In genomic region chr17:5283531-5284315, GRCh38 we compare ENCODE assay signal across 8 cellular contexts. TPM values are rescaled to one million over a fixed set of nuclear protein-coding genes. Genes with fewer than 3 reads are reported as not detected.
DNase-seq lines count a peak whose midpoint lies in the region; ATAC-seq and TF ChIP-seq lines count a peak whose summit lies in the region.

No MANE protein-coding gene starts in this region.

- BruUV-seq in mammary epithelial cell (replicated peaks; lab: Mats Ljungman, UMichigan): no TSS peak

- no peaks in the 10 kb centered on the region for H3K27me3 Mint-ChIP-seq in CD4-positive, alpha-beta memory T cell
- no peaks in the 10 kb centered on the region for H3K27me3 Mint-ChIP-seq in naive thymus-derived CD4-positive, alpha-beta T cell

- peak overlapping the region; percentile 28 to 54 for H3K4me3 ChIP-seq in CD4-positive, alpha-beta memory T cell (ENCODE audit: low read length in 2 of 2)
- H3K4me3 ChIP-seq in LNCaP clone FGC (ENCODE audit: low read depth, low read length) (peak overlapping the region; percentile 79), mammary epithelial cell (replicated peaks in 1 of 3; ENCODE audit: insufficient read depth in 1 of 3, low read depth in 2 of 3, low read length in 3 of 3) (peak overlapping the region in 2 of 3 experiments; percentile 79 to 88)
- H3K4me3 ChIP-seq in naive thymus-derived CD4-positive, alpha-beta T cell (ENCODE audit: low read length): peak overlapping the region; percentile 52

- WGBS in mammary epithelial cell (ENCODE audit: low coverage, missing lambda C conversion rate): 34% methylated on average over 6 of the region's 6 CpGs

- CTCF ChIA-PET in CD4-positive, alpha-beta memory T cell (lab: Charles Lee; ENCODE audit: partially characterized antibody): interaction anchor here (1.4 kb wide), 1 partner anchor 33 kb away, joined by 5 read pairs; no protein-coding TSS in a partner anchor
- CTCF ChIA-PET in mammary epithelial cell (lab: Charles Lee; ENCODE audit: low non-redundant PET): interaction anchor here (0.8 kb wide), 1 partner anchor 23 kb away, joined by 8 read pairs; no protein-coding TSS in a partner anchor
- CTCF ChIA-PET in naive thymus-derived CD4-positive, alpha-beta T cell (lab: Charles Lee): interaction anchor here (1.0 kb wide), 1 partner anchor 85 kb away, joined by 3 read pairs; no protein-coding TSS in a partner anchor

- no peak overlapping the region for H3K27ac ChIP-seq in CD4-positive, alpha-beta memory T cell (ENCODE audit: low read depth, low read length)
- peak overlapping the region; percentile 47 for H3K27ac ChIP-seq in mammary epithelial cell (ENCODE audit: insufficient read depth, low read depth, low read length)
- peak overlapping the region; percentile 70 for H3K27ac ChIP-seq in naive thymus-derived CD4-positive, alpha-beta T cell (ENCODE audit: low read depth, low read length)

- no peaks in the 10 kb centered on the region for H3K36me3 ChIP-seq in CD4-positive, alpha-beta memory T cell (ENCODE audit: insufficient read depth, low read length)
- H3K36me3 ChIP-seq in mammary epithelial cell (ENCODE audit: insufficient read depth, low read length): peaks cover 6% of the 10 kb centered on the region
- H3K36me3 ChIP-seq in naive thymus-derived CD4-positive, alpha-beta T cell (ENCODE audit: control insufficient read depth in 2 of 3, insufficient read depth in 3 of 3, low read length in 3 of 3): peaks cover 0 to 4% (median 0%) of the 10 kb centered on the region in 3 experiments

- DNase-seq in CD4-positive, alpha-beta memory T cell: no peak
- DNase-seq in LNCaP clone FGC (ENCODE audit: low read depth) (no peak), mammary epithelial cell (peak; percentile 24), germinal center (ENCODE audit: low spot score) (no peak), NCI-H2081 treated with DMSO at 0.1 percent for 48 hours (lab: John Stamatoyannopoulos, UW) (no peak)
- no peak for DNase-seq in naive thymus-derived CD4-positive, alpha-beta T cell

- in situ Hi-C loops in mammary epithelial cell (cut with MboI; ENCODE audit: low sequenced_read_pairs in 2 of 2): no loop called here

- dilution Hi-C loops in mammary epithelial cell (cut with HindIII; ENCODE audit: low sequenced_read_pairs): no loop called here

- H3K9me3 ChIP-seq in CD4-positive, alpha-beta memory T cell (ENCODE audit: control insufficient read depth in 1 of 2, low read length in 2 of 2): no peaks in the 10 kb centered on the region
- H3K9me3 ChIP-seq in mammary epithelial cell (replicated peaks; ENCODE audit: insufficient read depth, low read length): no peaks in the 10 kb centered on the region
- H3K9me3 ChIP-seq in naive thymus-derived CD4-positive, alpha-beta T cell (ENCODE audit: control insufficient read depth in 2 of 3, low read length in 3 of 3): no peaks in the 10 kb centered on the region

- peak overlapping the region; percentile 14 to 95 (median 30) for H3K27ac Mint-ChIP-seq in CD4-positive, alpha-beta memory T cell
- peak overlapping the region in 8 of 9 donors; percentile 26 to 90 (median 78) for H3K27ac Mint-ChIP-seq in naive thymus-derived CD4-positive, alpha-beta T cell

- H3K79me2 ChIP-seq in mammary epithelial cell (ENCODE audit: insufficient read depth, low read length): peaks cover 64% of the 10 kb centered on the region

- TF ChIP-seq CTCF in LNCaP clone FGC (IDR thresholded peaks at IDR 0.05; ENCODE audit: control insufficient read depth, extremely low read depth, insufficient read depth) (no peak), mammary epithelial cell (conservative IDR thresholded peaks at IDR 0.05 in 1 of 2, IDR thresholded peaks at IDR 0.05 in 1 of 2; ENCODE audit: extremely low read depth in 1 of 2, insufficient read depth in 1 of 2, low read depth in 1 of 2, low read length in 2 of 2) (no peak)

- peaks cover 27 to 59% (median 41%) of the 10 kb centered on the region in 4 donors for H3K4me1 Mint-ChIP-seq in CD4-positive, alpha-beta memory T cell
- peaks cover 33 to 61% (median 48%) of the 10 kb centered on the region in 7 donors for H3K4me1 Mint-ChIP-seq in naive thymus-derived CD4-positive, alpha-beta T cell

- peaks cover 55% of the 10 kb centered on the region for H3K4me1 ChIP-seq in CD4-positive, alpha-beta memory T cell (ENCODE audit: insufficient read depth, low read length)
- peaks cover 14% of the 10 kb centered on the region for H3K4me1 ChIP-seq in mammary epithelial cell (ENCODE audit: insufficient read depth, low read length)
- peaks cover 18 to 29% of the 10 kb centered on the region in 2 donors for H3K4me1 ChIP-seq in naive thymus-derived CD4-positive, alpha-beta T cell (ENCODE audit: control insufficient read depth in 2 of 2, insufficient read depth in 2 of 2, low read length in 2 of 2)

- POLR2A ChIA-PET in CD4-positive, alpha-beta memory T cell (lab: Charles Lee; ENCODE audit: partially characterized antibody): interaction anchor here (1.1 to 1.6 kb wide), 4 partner anchors 9 to 136 kb away, joined by 3 to 5 read pairs (median 4); partner anchors contain the start of genes NUP88 and RPAIN
- POLR2A ChIA-PET in naive thymus-derived CD4-positive, alpha-beta T cell (lab: Charles Lee): interaction anchor here (0.8 to 1.5 kb wide), 6 partner anchors 9 to 1647 kb away, joined by 3 to 5 read pairs (median 4); partner anchors contain the start of genes CTNS, INCA1, KIF1C and SHPK

- ATAC-seq in naive thymus-derived CD4-positive, alpha-beta T cell: no peak
- ATAC-seq in GM18867 (IDR thresholded peaks at IDR 0.05; ENCODE audit: unreplicated experiment) (no peak), HG03135 (IDR thresholded peaks at IDR 0.05; ENCODE audit: unreplicated experiment) (no peak)

- no peaks in the 10 kb centered on the region for H4K20me1 ChIP-seq in mammary epithelial cell (ENCODE audit: insufficient read depth, low read length)

- peak overlapping the region; percentile 95 for H3K4me2 ChIP-seq in mammary epithelial cell (ENCODE audit: insufficient read depth, low read depth, low read length)

- H3K36me3 Mint-ChIP-seq in CD4-positive, alpha-beta memory T cell: peaks cover 0 to 12% of the 10 kb centered on the region in 2 donors
- peaks cover 0 to 14% (median 0%) of the 10 kb centered on the region in 5 donors for H3K36me3 Mint-ChIP-seq in naive thymus-derived CD4-positive, alpha-beta T cell

- H2AFZ ChIP-seq in mammary epithelial cell (ENCODE audit: low read depth, low read length): no peak overlapping the region

- H3K4me3 Mint-ChIP-seq in CD4-positive, alpha-beta memory T cell: peak overlapping the region; percentile 88 to 95 (median 92)
- H3K4me3 Mint-ChIP-seq in naive thymus-derived CD4-positive, alpha-beta T cell: peak overlapping the region; percentile 72 to 95 (median 88)

- intact Hi-C loops in CD4-positive, alpha-beta memory T cell (cut with micrococcal nuclease): no loop called here
- intact Hi-C loops in mammary epithelial cell (cut with micrococcal nuclease): no loop called here
- intact Hi-C loops in naive thymus-derived CD4-positive, alpha-beta T cell (cut with micrococcal nuclease): loop anchor here in 1 of 2 donors (2.0 kb wide), 2 partner anchors 15 to 51 kb away; no protein-coding TSS in a partner anchor

- H3K9ac ChIP-seq in mammary epithelial cell (ENCODE audit: insufficient read depth, low read length): no peak overlapping the region

- H3K27me3 ChIP-seq in CD4-positive, alpha-beta memory T cell (ENCODE audit: insufficient read depth, low read length): no peaks in the 10 kb centered on the region
- no peaks in the 10 kb centered on the region for H3K27me3 ChIP-seq in mammary epithelial cell (ENCODE audit: insufficient read depth, low read length)
- H3K27me3 ChIP-seq in naive thymus-derived CD4-positive, alpha-beta T cell (ENCODE audit: control insufficient read depth in 2 of 2, insufficient read depth in 2 of 2, low read length in 2 of 2): no peaks in the 10 kb centered on the region

- no peaks in the 10 kb centered on the region for H3K9me3 Mint-ChIP-seq in CD4-positive, alpha-beta memory T cell
- H3K9me3 Mint-ChIP-seq in naive thymus-derived CD4-positive, alpha-beta T cell: peaks cover 0 to 2% (median 0%) of the 10 kb centered on the region in 11 donors

RNA-seq across cellular contexts. Expression of gene RABEP1, which starts 1.6 kb away (rescaled TPM):
- total RNA-seq in CD4-positive, alpha-beta memory T cell: 10 to 100 TPM; 53.9 to 54.2 TPM
- 10 to 100 TPM; 13.9 to 33.1 TPM for polyA plus RNA-seq in CD4-positive, alpha-beta memory T cell
- total RNA-seq in mammary epithelial cell: 10 to 100 TPM; 29.3 to 40.9 TPM
- 14.6 TPM for polyA plus RNA-seq in mammary epithelial cell
- 29.4 TPM for polyA minus RNA-seq in mammary epithelial cell
- total RNA-seq in naive thymus-derived CD4-positive, alpha-beta T cell: 10 to 100 TPM; 37.3 to 58.5 (median 44.6) TPM
- 10 to 100 TPM; 26.2 to 35.9 TPM for polyA plus RNA-seq in naive thymus-derived CD4-positive, alpha-beta T cell

RNA-seq across cellular contexts. Expression of gene SCIMP, which starts 49.1 kb away (rescaled TPM):
- under 1 TPM; 0.19 to 0.32 TPM for total RNA-seq in CD4-positive, alpha-beta memory T cell
- 1 to 10 TPM in 1 of 2 donors, under 1 TPM in 1; 0.08 to 1.5 TPM for polyA plus RNA-seq in CD4-positive, alpha-beta memory T cell
- total RNA-seq in mammary epithelial cell: not detected
- not detected for polyA plus RNA-seq in mammary epithelial cell
- not detected for polyA minus RNA-seq in mammary epithelial cell
- total RNA-seq in naive thymus-derived CD4-positive, alpha-beta T cell: 10 to 100 TPM in 1 of 5 experiments, 1 to 10 TPM in 3, not detected in 1; 1.4 to 24.8 (median 1.6) TPM
- polyA plus RNA-seq in naive thymus-derived CD4-positive, alpha-beta T cell: under 1 TPM; 0.33 to 0.35 TPM
